Comparison of ENCODE assay signal across 21 cellular contexts in genomic region chr4:105662935-105663675, GRCh38. TPM values are rescaled to one million over a fixed set of nuclear protein-coding genes. Genes with fewer than 3 reads are reported as not detected.
DNase-seq lines count a peak whose midpoint lies in the region; ATAC-seq, FAIRE-seq and TF ChIP-seq lines count a peak whose summit lies in the region.
"Had no signal": no experiment of that assay in that cellular context is flagged by ENCODE, and none has a peak within 500 bp of the region (broad histone marks: within the 10 kb centered on the region; RNA-seq: fewer than 3 reads in every experiment).

No MANE protein-coding gene starts in this region.

- H3K4me3 ChIP-seq in KMS-11 (IDR thresholded peaks at IDR 0.05; ENCODE audit: insufficient read depth, low read depth, low read length) (no peak overlapping the region), GM12878 (no peak overlapping the region), small intestine (ENCODE audit: low read depth in 1 of 2, low read length in 2 of 2) (no peak overlapping the region), right lobe of liver (no peak overlapping the region)
- H3K4me3 ChIP-seq: PC-9 had no signal

- DNase-seq in GM12878 (ENCODE audit: low read depth, low spot score) (no peak), small intestine (no peak), HuH-7.5 (ENCODE audit: low spot score) (no peak), right lobe of liver (no peak)
- DNase-seq: DMS79, H7, KG1, MV-4-11, NCI-H187, NCI-H446, NCI-H526, PC-9, RPMI8226, SHP77, T-helper 2 cell had no signal

- CTCF ChIA-PET in GM12878 (lab: Yijun Ruan, JAX) = interaction anchor here (0.6 to 7.5 kb wide), 4 partner anchors 37 to 188 kb away, joined by 3 to 160 read pairs (median 18); partner anchors contain the start of gene PPA2

- peaks cover 48% of the 10 kb centered on the region for H3K4me1 ChIP-seq in KMS-11 (ENCODE audit: low read depth, poor library complexity, severe bottlenecking)
- H3K4me1 ChIP-seq in GM12878 (ENCODE audit: control insufficient read depth, insufficient read depth, low read length) = no peaks in the 10 kb centered on the region
- no peaks in the 10 kb centered on the region for H3K4me1 ChIP-seq in small intestine (ENCODE audit: control insufficient read depth in 2 of 2, insufficient read depth in 1 of 2, low read depth in 1 of 2, low read length in 1 of 2)
- no peaks in the 10 kb centered on the region for H3K4me1 ChIP-seq in right lobe of liver

- RAD21 ChIA-PET in GM12878 (lab: Charles Lee; ENCODE audit: unreplicated experiment) = interaction anchor here (0.7 to 7.3 kb wide), 8 partner anchors 25 to 190 kb away, joined by 3 to 103 read pairs (median 4); partner anchors contain the start of gene PPA2

- H4K20me1 ChIP-seq in KMS-11 (ENCODE audit: insufficient read depth) (no peaks in the 10 kb centered on the region), GM12878 (ENCODE audit: control insufficient read depth, insufficient read depth) (no peaks in the 10 kb centered on the region)

- H3K4me2 ChIP-seq in KMS-11 = peak overlapping the region; percentile 84
- H3K4me2 ChIP-seq in GM12878 (ENCODE audit: control insufficient read depth, insufficient read depth) = no peak overlapping the region
- H3K4me2 ChIP-seq: PC-9 had no signal

- FAIRE-seq in GM12878 (lab: Jason Lieb, UNC) = peak; percentile 27
- peak; percentile 53 for FAIRE-seq in small intestine (lab: Jason Lieb, UNC)
- FAIRE-seq: GM12892, GM18507, GM19239 had no signal

- SMC1A ChIA-PET in GM12878 (lab: Charles Lee; ENCODE audit: uncharacterized antibody, unreplicated experiment) = interaction anchor here (0.9 to 13.3 kb wide), 5 partner anchors 11 to 140 kb away, joined by 3 to 146 read pairs (median 4); no protein-coding TSS in a partner anchor

- in situ Hi-C loops in GM12878 (cut with MboI) = no loop called here

- H3K27ac ChIP-seq in KMS-11 = no peak overlapping the region
- no peak overlapping the region for H3K27ac ChIP-seq in GM12878 (ENCODE audit: control insufficient read depth, insufficient read depth)
- no peak overlapping the region for H3K27ac ChIP-seq in small intestine (ENCODE audit: low read depth in 1 of 2, low read length in 1 of 2)
- no peak overlapping the region for H3K27ac ChIP-seq in right lobe of liver
- H3K27ac ChIP-seq: PC-9 had no signal

- H3K36me3 ChIP-seq in KMS-11 (ENCODE audit: insufficient read depth) (no peaks in the 10 kb centered on the region), GM12878 (ENCODE audit: control insufficient read depth in 2 of 2, insufficient read depth in 2 of 2, low read length in 1 of 2) (no peaks in the 10 kb centered on the region), small intestine (ENCODE audit: control insufficient read depth in 2 of 2, insufficient read depth in 2 of 2, low read length in 2 of 2) (no peaks in the 10 kb centered on the region), right lobe of liver (no peaks in the 10 kb centered on the region)

- H3K79me2 ChIP-seq in KMS-11 (ENCODE audit: insufficient read depth, low read depth) (no peaks in the 10 kb centered on the region), GM12878 (ENCODE audit: control insufficient read depth, insufficient read depth, low read length) (no peaks in the 10 kb centered on the region)

- no peak for TF ChIP-seq EP300 in GM12878 (IDR thresholded peaks at IDR 0.05; ENCODE audit: borderline replicate concordance in 1 of 2, control insufficient read depth in 1 of 2, low read depth in 2 of 2, low read length in 2 of 2)

- no peak for TF ChIP-seq RAD21 in GM12878 (IDR thresholded peaks at IDR 0.05; ENCODE audit: insufficient read depth, low read depth, low read length)

- POLR2A ChIA-PET in GM12878 (lab: Charles Lee) = interaction anchor here (0.7 kb wide), 1 partner anchor 167 kb away, joined by 5 read pairs; no protein-coding TSS in a partner anchor

- no peak for TF ChIP-seq CTCF in KMS-11 (conservative IDR thresholded peaks at IDR 0.05; ENCODE audit: low read depth, low read length)
- no peak for TF ChIP-seq CTCF in GM12878 (IDR thresholded peaks at IDR 0.05 in 2 of 3, conservative IDR thresholded peaks at IDR 0.05 in 1 of 3; ENCODE audit: control insufficient read depth in 2 of 3, extremely low read depth in 1 of 3, insufficient read depth in 1 of 3, low read depth in 3 of 3, low read length in 3 of 3)
- TF ChIP-seq CTCF in right lobe of liver (IDR thresholded peaks at IDR 0.05) = no peak

- H3K9me3 ChIP-seq in GM12878 (replicated peaks; ENCODE audit: control insufficient read depth, insufficient read depth, low read length) (no peaks in the 10 kb centered on the region; the same call in 2 of the 3 replicates), small intestine (ENCODE audit: control insufficient read depth, low read depth) (no peaks in the 10 kb centered on the region), right lobe of liver (no peaks in the 10 kb centered on the region)

- no peaks in the 10 kb centered on the region for H3K27me3 ChIP-seq in KMS-11 (ENCODE audit: insufficient read depth, low read depth)
- no peaks in the 10 kb centered on the region for H3K27me3 ChIP-seq in GM12878 (replicated peaks in 1 of 2; ENCODE audit: control insufficient read depth in 2 of 2, insufficient read depth in 2 of 2, low read length in 1 of 2)
- H3K27me3 ChIP-seq in small intestine (ENCODE audit: control insufficient read depth in 2 of 2, insufficient read depth in 2 of 2, low read length in 2 of 2) = no peaks in the 10 kb centered on the region
- H3K27me3 ChIP-seq in right lobe of liver = no peaks in the 10 kb centered on the region

- intact Hi-C loops in GM12878 (cut with micrococcal nuclease; ENCODE audit: unreplicated experiment) (loop anchor here (10.0 kb wide), 1 partner anchor 518 kb away; the partner anchor contains the start of gene TET2), right lobe of liver (cut with DNase I) (loop anchor here in 1 of 2 donors (10.0 kb wide), 1 partner anchor 138 kb away; no protein-coding TSS in a partner anchor)

- no peak overlapping the region for H3K9ac ChIP-seq in KMS-11
- no peak overlapping the region for H3K9ac ChIP-seq in GM12878 (ENCODE audit: control insufficient read depth, insufficient read depth, low read length)

- TF ChIP-seq POLR2A in GM12878 (IDR thresholded peaks at IDR 0.05; ENCODE audit: low read depth, low read length) = no peak
- TF ChIP-seq POLR2A in right lobe of liver (IDR thresholded peaks at IDR 0.05) = no peak

- 79% methylated on average over 2 of the region's 2 CpGs for WGBS in GM12878 (ENCODE audit: insufficient coverage, insufficient replicate concordance, low lambda C conversion rate, missing lambda C conversion rate)
- WGBS in small intestine, 3 donors = 91 to 96% (median 93%) methylated on average over 2 of the region's 2 CpGs
- WGBS in right lobe of liver (ENCODE audit: insufficient coverage, low coverage, low lambda C conversion rate, missing lambda C conversion rate) = 66% methylated on average over 2 of the region's 2 CpGs

- peak; percentile 35 for ATAC-seq in GM18498 (IDR thresholded peaks at IDR 0.05; ENCODE audit: unreplicated experiment)
- peak; percentile 43 for ATAC-seq in GM12878
- ATAC-seq in HG03439 (IDR thresholded peaks at IDR 0.05; ENCODE audit: unreplicated experiment) = no peak
- no peak for ATAC-seq in right lobe of liver

- H2AFZ ChIP-seq in KMS-11 (ENCODE audit: low read depth) (peak overlapping the region; percentile 56), GM12878 (ENCODE audit: control insufficient read depth, low read depth, low read length) (no peak overlapping the region)
- H2AFZ ChIP-seq: PC-9 had no signal

- BruUV-seq in GM12878 (replicated peaks; lab: Mats Ljungman, UMichigan) = no TSS peak

RNA-seq across cellular contexts. Expression of gene INTS12, which starts 45.4 kb away (rescaled TPM):
- 34.6 and 41.0 TPM in 2 replicates for total RNA-seq in GM12878 (2013; cell fraction: nucleolus; rRNA removed)
- total RNA-seq in GM12878 (2014; rRNA removed) = 29.6 and 30.5 TPM in 2 replicates
- 28.8 and 29.4 TPM in 2 replicates for total RNA-seq in GM12878 (2014; rRNA removed; fragmentation: Illumina TruSeq; extraction: Trizol)
- 23.7 and 24.2 TPM in 2 replicates for total RNA-seq in GM12878 (2021)
- 23.3 TPM for polyA plus RNA-seq in GM12878 (2011; ENCODE audit: low read depth)
- 41.0 and 46.9 TPM in 2 replicates for polyA plus RNA-seq in GM12878 (2011; rRNA removed)
- polyA plus RNA-seq in GM12878 (2011; cell fraction: cytosol; rRNA removed) = 25.5 and 31.1 TPM in 2 replicates
- polyA plus RNA-seq in GM12878 (2011; cell fraction: nucleus; rRNA removed) = 32.6 and 35.2 TPM in 2 replicates
- 24.2 and 29.0 TPM in 2 replicates for polyA plus RNA-seq in GM12878 (2012)
- 52.4 and 55.8 TPM in 2 replicates for polyA plus RNA-seq in GM12878 (2014; fragmentation: Illumina TruSeq; extraction: Trizol)
- 10 to 100 TPM; 40.4 to 43.9 TPM for polyA plus RNA-seq in GM12878 (2014; fragmentation: Nextera tagmentation; extraction: Ambion mirVana)
- 28.3 and 34.9 TPM in 2 replicates for polyA plus RNA-seq in GM12878 (2014; rRNA removed)
- 10 to 100 TPM; 34.2 to 39.6 TPM for polyA plus RNA-seq in GM12878 (2016; fragmentation: Nextera tagmentation; extraction: Ambion mirVana)
- polyA minus RNA-seq in GM12878 (2011; rRNA and poly(A)+ RNA removed) = 38.8 and 50.5 TPM in 2 replicates
- polyA minus RNA-seq in GM12878 (2011; cell fraction: cytosol; rRNA and poly(A)+ RNA removed) = 8.7 and 9.1 TPM in 2 replicates
- polyA minus RNA-seq in GM12878 (2011; cell fraction: nucleus; rRNA and poly(A)+ RNA removed) = 32.5 and 46.6 TPM in 2 replicates
- 10 to 100 TPM; 18.9 to 23.0 (median 20.1) TPM for polyA plus RNA-seq in small intestine
- total RNA-seq in right lobe of liver = 10 to 100 TPM in 5 of 6 experiments, 1 to 10 TPM in 1; 9.3 to 19.0 (median 12.5) TPM

RNA-seq across cellular contexts. Expression of gene GSTCD, which starts 45.5 kb away (rescaled TPM):
- total RNA-seq in GM12878 (2013; cell fraction: nucleolus; rRNA removed) = 63.8 and 64.3 TPM in 2 replicates
- total RNA-seq in GM12878 (2014; rRNA removed) = 14.9 and 16.2 TPM in 2 replicates
- 18.6 and 19.5 TPM in 2 replicates for total RNA-seq in GM12878 (2014; rRNA removed; fragmentation: Illumina TruSeq; extraction: Trizol)
- total RNA-seq in GM12878 (2021) = 19.9 and 20.4 TPM in 2 replicates
- 4.1 TPM for polyA plus RNA-seq in GM12878 (2011; ENCODE audit: low read depth)
- 28.4 and 39.4 TPM in 2 replicates for polyA plus RNA-seq in GM12878 (2011; rRNA removed)
- 11.1 and 11.6 TPM in 2 replicates for polyA plus RNA-seq in GM12878 (2011; cell fraction: cytosol; rRNA removed)
- 12.3 and 14.6 TPM in 2 replicates for polyA plus RNA-seq in GM12878 (2011; cell fraction: nucleus; rRNA removed)
- 3.9 and 6.5 TPM in 2 replicates for polyA plus RNA-seq in GM12878 (2012)
- 16.1 and 18.0 TPM in 2 replicates for polyA plus RNA-seq in GM12878 (2014; fragmentation: Illumina TruSeq; extraction: Trizol)
- 1 to 10 TPM; 4.3 to 5.7 TPM for polyA plus RNA-seq in GM12878 (2014; fragmentation: Nextera tagmentation; extraction: Ambion mirVana)
- polyA plus RNA-seq in GM12878 (2014; rRNA removed) = 10.6 and 12.0 TPM in 2 replicates
- polyA plus RNA-seq in GM12878 (2016; fragmentation: Nextera tagmentation; extraction: Ambion mirVana) = 10 to 100 TPM; 10.6 to 13.3 TPM
- polyA minus RNA-seq in GM12878 (2011; rRNA and poly(A)+ RNA removed) = 23.1 and 26.7 TPM in 2 replicates
- polyA minus RNA-seq in GM12878 (2011; cell fraction: cytosol; rRNA and poly(A)+ RNA removed) = 11.2 and 13.5 TPM in 2 replicates
- 28.7 and 40.2 TPM in 2 replicates for polyA minus RNA-seq in GM12878 (2011; cell fraction: nucleus; rRNA and poly(A)+ RNA removed)
- polyA plus RNA-seq in small intestine = 1 to 10 TPM; 1.4 to 5.0 (median 1.6) TPM
- 10 to 100 TPM in 1 of 6 experiments, 1 to 10 TPM in 5; 2.6 to 11.0 (median 3.6) TPM for total RNA-seq in right lobe of liver

Comparison
In these comparisons a context has a peak if more than half of its experiments do, and no peak if none do; other contexts are left out.
1. ATAC-seq: peak in GM18498 (single experiment) and GM12878 (single experiment); none in HG03439 (single experiment) and right lobe of liver (0 of 4).